Comparison of ENCODE assay signal across 7 cellular contexts in the genomic region with DNA sequence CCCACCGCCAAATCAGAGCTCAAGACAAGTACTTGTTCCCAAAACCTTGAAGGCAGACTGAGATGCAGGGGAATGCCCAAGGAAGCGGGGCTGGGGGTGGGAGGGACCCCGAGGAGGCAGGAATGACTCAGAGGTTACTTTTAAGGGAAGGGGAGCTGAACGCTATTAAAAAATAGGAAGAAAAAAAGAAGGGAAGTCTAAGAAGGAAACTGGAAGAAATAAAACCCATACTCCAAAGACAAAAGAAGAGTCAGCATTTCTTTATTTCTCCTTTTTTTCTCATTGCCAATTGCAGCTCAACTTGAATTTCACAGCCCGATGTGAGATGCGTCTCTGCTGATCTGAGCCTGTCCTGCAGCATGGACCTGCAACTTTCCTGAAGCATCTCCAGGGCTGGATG. TPM values are rescaled to one million over a fixed set of nuclear protein-coding genes. Genes with fewer than 3 reads are reported as not detected.
"Had no signal": no experiment of that assay in that cellular context is flagged by ENCODE, and none has a peak within 500 bp of the region (broad histone marks: within the 10 kb centered on the region; RNA-seq: fewer than 3 reads in every experiment).

No MANE protein-coding gene starts in this region.

RNA-seq across cellular contexts. Expression of a gene that starts 13.3 kb away (rescaled TPM):
- total RNA-seq: fibroblast of lung, frontal cortex, mesothelial cell of epicardium, myocyte, renal cortical epithelial cell had no signal
- polyA plus RNA-seq: fibroblast of lung had no signal

RNA-seq across cellular contexts. Expression of a gene that starts 19.2 kb away (rescaled TPM):
- total RNA-seq: fibroblast of lung; glomerular endothelial cell; mesothelial cell of epicardium; myocyte; natural killer cell treated with Interleukin-12 subunit alpha and Interleukin-12 subunit beta and Interleukin-15 and Interleukin-18, amount 100 ng/mL, for 72 hours; renal cortical epithelial cell had no signal
- polyA plus RNA-seq: fibroblast of lung had no signal

RNA-seq across cellular contexts. Expression of a gene that starts 50.1 kb away (rescaled TPM):
- total RNA-seq: fibroblast of lung, frontal cortex, glomerular endothelial cell, mesothelial cell of epicardium, myocyte, renal cortical epithelial cell had no signal
- polyA plus RNA-seq: fibroblast of lung had no signal
